34 cellular contexts compared by ENCODE assay signal in genomic region chr16:69936252-69936651, GRCh38.
"Had no signal": no experiment of that assay in that cellular context is flagged by ENCODE, and none has a peak within 500 bp of the region (broad histone marks: within the 10 kb centered on the region; RNA-seq: fewer than 3 reads in every experiment).

No MANE protein-coding gene starts in this region.

- H3K4me3 ChIP-seq: adrenal gland, esophagus muscularis mucosa, left ventricle myocardium inferior, lung, mucosa of descending colon, ovary, smooth muscle cell, uterus had no signal

- H3K27me3 ChIP-seq: adrenal gland, brain microvascular endothelial cell, esophagus muscularis mucosa, foreskin keratinocyte, neutrophil, ovary, uterus had no signal

- H3K9me3 ChIP-seq: adrenal gland, esophagus muscularis mucosa, left ventricle myocardium inferior, mucosa of descending colon, neutrophil, ovary, uterus had no signal

- ATAC-seq: activated CD4-positive, CD25-positive, alpha-beta regulatory T cell treated with anti-CD3 and anti-CD28 coated beads, Interleukin-2, amount 50 U/mL, for 24 hours; foreskin keratinocyte; mucosa of descending colon; natural killer cell treated with Interleukin-12 subunit alpha and Interleukin-12 subunit beta and Interleukin-15 and Interleukin-18, amount 100 ng/mL, for 72 hours had no signal

- H3K27ac ChIP-seq: adrenal gland, brain microvascular endothelial cell, esophagus muscularis mucosa, foreskin keratinocyte, left ventricle myocardium inferior, neutrophil, ovary, uterus, WERI-Rb-1 had no signal

- H3K4me3 Mint-ChIP-seq: activated CD4-positive, alpha-beta memory T cell treated with anti-CD3 and anti-CD28 coated beads for 36 hours; activated naive CD4-positive, alpha-beta T cell treated with anti-CD3 and anti-CD28 coated beads for 36 hours; activated naive CD8-positive, alpha-beta T cell treated with anti-CD3 and anti-CD28 coated beads for 36 hours; activated T-helper 1 cell treated with anti-CD3 and anti-CD28 coated beads, Interleukin-12 subunit alpha, Interleukin-12 subunit beta, Interleukin-2, Interleukin-4 antibody, amounts not matched to agents 30 ng/mL and 10 ng/mL and 1 ng/mL, durations not matched to agents 14 hours and 24 hours and 36 hours; dendritic cell treated with granulocyte-macrophage colony-stimulating factor and Interleukin-4, amounts not matched to agents 40 ng/mL and 50 ng/mL, for 4 days; natural killer cell treated with Interleukin-12 subunit alpha and Interleukin-12 subunit beta and Interleukin-15 and Interleukin-18, amount 100 ng/mL, for 72 hours; T-helper 1 cell treated with Interleukin-12 subunit alpha and Interleukin-12 subunit beta and Interleukin-4 antibody, amounts not matched to agents 30 μg/mL and 1 μg/mL, for 36 hours; type B pancreatic cell had no signal

- H3K36me3 ChIP-seq: ovary, uterus had no signal

- H3K9me3 Mint-ChIP-seq: activated CD4-positive, alpha-beta memory T cell treated with anti-CD3 and anti-CD28 coated beads for 36 hours; activated naive CD4-positive, alpha-beta T cell treated with anti-CD3 and anti-CD28 coated beads for 36 hours; activated naive CD8-positive, alpha-beta T cell treated with anti-CD3 and anti-CD28 coated beads for 36 hours; activated T-helper 1 cell treated with anti-CD3 and anti-CD28 coated beads, Interleukin-12 subunit alpha, Interleukin-12 subunit beta, Interleukin-2, Interleukin-4 antibody, amounts not matched to agents 30 ng/mL and 10 ng/mL and 1 ng/mL, durations not matched to agents 14 hours and 24 hours and 36 hours; dendritic cell treated with granulocyte-macrophage colony-stimulating factor and Interleukin-4, amounts not matched to agents 40 ng/mL and 50 ng/mL, for 4 days; natural killer cell treated with Interleukin-12 subunit alpha and Interleukin-12 subunit beta and Interleukin-15 and Interleukin-18, amount 100 ng/mL, for 72 hours; T-helper 1 cell treated with Interleukin-12 subunit alpha and Interleukin-12 subunit beta and Interleukin-4 antibody, amounts not matched to agents 30 μg/mL and 1 μg/mL, for 36 hours; type B pancreatic cell had no signal

- H3K4me1 Mint-ChIP-seq: activated naive CD8-positive, alpha-beta T cell treated with anti-CD3 and anti-CD28 coated beads for 36 hours had no signal

- H3K27ac Mint-ChIP-seq: activated CD4-positive, alpha-beta memory T cell treated with anti-CD3 and anti-CD28 coated beads for 36 hours; activated naive CD4-positive, alpha-beta T cell treated with anti-CD3 and anti-CD28 coated beads for 36 hours; activated naive CD8-positive, alpha-beta T cell treated with anti-CD3 and anti-CD28 coated beads for 36 hours; activated T-helper 1 cell treated with anti-CD3 and anti-CD28 coated beads, Interleukin-12 subunit alpha, Interleukin-12 subunit beta, Interleukin-2, Interleukin-4 antibody, amounts not matched to agents 30 ng/mL and 10 ng/mL and 1 ng/mL, durations not matched to agents 14 hours and 24 hours and 36 hours; dendritic cell treated with granulocyte-macrophage colony-stimulating factor and Interleukin-4, amounts not matched to agents 40 ng/mL and 50 ng/mL, for 4 days; natural killer cell treated with Interleukin-12 subunit alpha and Interleukin-12 subunit beta and Interleukin-15 and Interleukin-18, amount 100 ng/mL, for 72 hours; progenitor cell of endocrine pancreas; T-helper 1 cell treated with Interleukin-12 subunit alpha and Interleukin-12 subunit beta and Interleukin-4 antibody, amounts not matched to agents 30 μg/mL and 1 μg/mL, for 36 hours; type B pancreatic cell had no signal

- DNase-seq: activated CD4-positive, alpha-beta memory T cell treated with anti-CD3 and anti-CD28 coated beads for 36 hours; activated CD4-positive, alpha-beta T cell treated with anti-CD3 and anti-CD28 coated beads for 48 hours; activated CD8-positive, alpha-beta memory T cell treated with anti-CD3 and anti-CD28 coated beads, Interleukin-2, amount 50 U/mL, for 4 hours; activated effector memory CD4-positive, alpha-beta T cell treated with anti-CD3 and anti-CD28 coated beads, Interleukin-2, amount 50 U/mL, for 16 hours; activated naive CD4-positive, alpha-beta T cell treated with anti-CD3 and anti-CD28 coated beads for 36 hours; activated naive CD8-positive, alpha-beta T cell treated with anti-CD3 and anti-CD28 coated beads for 36 hours; activated T-cell treated with anti-CD3 and anti-CD28 coated beads, Interleukin-2, amount 50 U/mL, for 1 hour; brain microvascular endothelial cell; caudate nucleus; effector CD4-positive, alpha-beta T cell; foreskin keratinocyte; left ventricle myocardium inferior; mesendoderm; mucosa of descending colon; stimulated activated CD4-positive, alpha-beta T cell treated with anti-CD3 and anti-CD28 coated beads, Interleukin-15, amount 100 ng/mL, for 24 hours; stimulated activated CD4-positive, alpha-beta T cell treated with anti-CD3 and anti-CD28 coated beads, Interleukin-2, amount 100 ng/mL, for 24 hours; stimulated activated naive CD4-positive, alpha-beta T cell; SW 1271; T1000; uterus; WERI-Rb-1 had no signal

- H3K4me1 ChIP-seq: adrenal gland, esophagus muscularis mucosa, foreskin keratinocyte, left ventricle myocardium inferior, uterus had no signal

- H3K27me3 Mint-ChIP-seq: activated CD4-positive, alpha-beta memory T cell treated with anti-CD3 and anti-CD28 coated beads for 36 hours; activated naive CD8-positive, alpha-beta T cell treated with anti-CD3 and anti-CD28 coated beads for 36 hours; dendritic cell treated with granulocyte-macrophage colony-stimulating factor and Interleukin-4, amounts not matched to agents 40 ng/mL and 50 ng/mL, for 4 days; natural killer cell treated with Interleukin-12 subunit alpha and Interleukin-12 subunit beta and Interleukin-15 and Interleukin-18, amount 100 ng/mL, for 72 hours; progenitor cell of endocrine pancreas; type B pancreatic cell had no signal

- H3K36me3 Mint-ChIP-seq: natural killer cell treated with Interleukin-12 subunit alpha and Interleukin-12 subunit beta and Interleukin-15 and Interleukin-18, amount 100 ng/mL, for 72 hours had no signal
